Comparison of ENCODE assay signal across 20 cellular contexts in the genomic region with DNA sequence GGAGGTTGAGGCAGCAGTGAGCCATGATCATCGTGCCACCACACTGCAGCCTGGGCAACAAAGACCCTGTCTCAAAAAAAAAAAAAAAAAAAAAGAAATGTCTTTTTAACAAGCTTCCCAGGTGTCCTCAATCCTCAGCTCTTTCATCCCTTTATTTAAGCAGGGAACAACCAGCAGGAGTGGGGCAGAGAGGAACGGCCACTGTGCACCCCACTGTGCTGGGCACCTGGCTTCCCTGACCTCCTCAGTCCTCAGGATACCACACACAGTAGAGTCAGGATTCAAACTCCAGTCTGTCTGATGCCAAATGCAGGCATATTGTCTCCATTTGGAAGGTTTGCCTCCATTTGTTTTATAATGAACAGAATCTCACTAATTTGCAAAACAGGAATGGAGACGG. TPM values are rescaled to one million over a fixed set of nuclear protein-coding genes. Genes with fewer than 3 reads are reported as not detected.
DNase-seq lines count a peak whose midpoint lies in the region; ATAC-seq and TF ChIP-seq lines count a peak whose summit lies in the region.
"Had no signal": no experiment of that assay in that cellular context is flagged by ENCODE, and none has a peak within 500 bp of the region (broad histone marks: within the 10 kb centered on the region; RNA-seq: fewer than 3 reads in every experiment).

No MANE protein-coding gene starts in this region.

- POLR2A ChIA-PET in activated CD8-positive, alpha-beta T cell treated with anti-CD3 and anti-CD28 coated beads, Interleukin-2, amount 10 ng/mL, durations not matched to agents 7 days and 5 days (lab: Charles Lee) = no interaction called here
- POLR2A ChIA-PET in activated CD8-positive, alpha-beta T cell treated with anti-CD3 and anti-CD28 coated beads for 36 hours (lab: Charles Lee) = interaction anchor here (0.6 to 2.2 kb wide), 5 partner anchors 9 to 424 kb away, joined by 3 to 6 read pairs (median 6); partner anchors contain the start of gene STX12

- ATAC-seq in activated CD8-positive, alpha-beta T cell treated with anti-CD3 and anti-CD28 coated beads, Interleukin-2, amount 10 ng/mL, durations not matched to agents 7 days and 5 days = no peak
- no peak for ATAC-seq in activated CD8-positive, alpha-beta T cell treated with anti-CD3 and anti-CD28 coated beads for 36 hours
- ATAC-seq in central memory CD8-positive, alpha-beta T cell (replicated peaks; ENCODE audit: extremely low read depth, poor library complexity, severe bottlenecking) = no peak
- ATAC-seq: T-helper 17 cell had no signal

- no peak for TF ChIP-seq CTCF in activated CD8-positive, alpha-beta T cell treated with anti-CD3 and anti-CD28 coated beads for 36 hours (IDR thresholded peaks at IDR 0.05)

- CTCF ChIA-PET in activated CD8-positive, alpha-beta T cell treated with anti-CD3 and anti-CD28 coated beads, Interleukin-2, amount 10 ng/mL, durations not matched to agents 7 days and 5 days (lab: Charles Lee) = interaction anchor here (3.0 kb wide), 1 partner anchor 105 kb away, joined by 12 read pairs; no protein-coding TSS in a partner anchor
- CTCF ChIA-PET in activated CD8-positive, alpha-beta T cell treated with anti-CD3 and anti-CD28 coated beads for 36 hours (lab: Charles Lee) = interaction anchor here (0.7 to 1.7 kb wide), 3 partner anchors 24 to 209 kb away, joined by 3 to 6 read pairs (median 5); no protein-coding TSS in a partner anchor

- peaks cover 10% of the 10 kb centered on the region for H3K9me3 Mint-ChIP-seq in activated CD8-positive, alpha-beta T cell treated with anti-CD3 and anti-CD28 coated beads, Interleukin-2, amount 10 ng/mL, durations not matched to agents 7 days and 5 days (ENCODE audit: insufficient read depth)
- H3K9me3 Mint-ChIP-seq in activated CD8-positive, alpha-beta T cell treated with anti-CD3 and anti-CD28 coated beads for 36 hours = peaks cover 11% of the 10 kb centered on the region
- H3K9me3 Mint-ChIP-seq in central memory CD8-positive, alpha-beta T cell = peaks cover 5% of the 10 kb centered on the region
- H3K9me3 Mint-ChIP-seq: brain had no signal

- intact Hi-C loops in activated CD8-positive, alpha-beta T cell treated with anti-CD3 and anti-CD28 coated beads for 36 hours (cut with micrococcal nuclease) = no loop called here

- peaks cover 45% of the 10 kb centered on the region for H3K36me3 Mint-ChIP-seq in activated CD8-positive, alpha-beta T cell treated with anti-CD3 and anti-CD28 coated beads, Interleukin-2, amount 10 ng/mL, durations not matched to agents 7 days and 5 days (ENCODE audit: low read depth)
- H3K36me3 Mint-ChIP-seq in activated CD8-positive, alpha-beta T cell treated with anti-CD3 and anti-CD28 coated beads for 36 hours (ENCODE audit: low read depth) = peaks cover 51% of the 10 kb centered on the region
- H3K36me3 Mint-ChIP-seq in central memory CD8-positive, alpha-beta T cell (ENCODE audit: insufficient read depth) = peaks cover 28% of the 10 kb centered on the region

- peak overlapping the region; percentile 54 for H3K27ac Mint-ChIP-seq in activated CD8-positive, alpha-beta T cell treated with anti-CD3 and anti-CD28 coated beads, Interleukin-2, amount 10 ng/mL, durations not matched to agents 7 days and 5 days
- no peak overlapping the region for H3K27ac Mint-ChIP-seq in activated CD8-positive, alpha-beta T cell treated with anti-CD3 and anti-CD28 coated beads for 36 hours
- no peak overlapping the region for H3K27ac Mint-ChIP-seq in central memory CD8-positive, alpha-beta T cell (ENCODE audit: low read depth)
- H3K27ac Mint-ChIP-seq: activated T-cell treated with anti-CD3 and anti-CD28 coated beads, Interleukin-2, amount 50 U/mL, for 24 hours; CD4-positive, alpha-beta T cell; T-helper 17 cell had no signal

- no peaks in the 10 kb centered on the region for H3K27me3 Mint-ChIP-seq in activated CD8-positive, alpha-beta T cell treated with anti-CD3 and anti-CD28 coated beads, Interleukin-2, amount 10 ng/mL, durations not matched to agents 7 days and 5 days (ENCODE audit: low read depth)
- no peaks in the 10 kb centered on the region for H3K27me3 Mint-ChIP-seq in activated CD8-positive, alpha-beta T cell treated with anti-CD3 and anti-CD28 coated beads for 36 hours
- H3K27me3 Mint-ChIP-seq in central memory CD8-positive, alpha-beta T cell = no peaks in the 10 kb centered on the region
- H3K27me3 Mint-ChIP-seq: activated T-cell treated with anti-CD3 and anti-CD28 coated beads, Interleukin-2, amount 50 U/mL, for 24 hours; CD4-positive, alpha-beta T cell; T-helper 17 cell had no signal

- DNase-seq in activated CD8-positive, alpha-beta T cell treated with anti-CD3 and anti-CD28 coated beads, Interleukin-2, amount 10 ng/mL, durations not matched to agents 7 days and 5 days = no peak
- DNase-seq in activated CD8-positive, alpha-beta T cell treated with anti-CD3 and anti-CD28 coated beads for 36 hours = no peak
- DNase-seq in central memory CD8-positive, alpha-beta T cell (ENCODE audit: low spot score in 2 of 2) = no peak
- peak; percentile 23 for DNase-seq in islet precursor cell
- peak; percentile 14 for DNase-seq in stimulated activated CD8-positive, alpha-beta memory T cell treated with anti-CD3 and anti-CD28 coated beads, Interleukin-4, amount 100 ng/mL, for 48 hours
- DNase-seq in NCI-H1092 (lab: John Stamatoyannopoulos, UW) = no peak
- no peak for DNase-seq in DMS114 treated with DMSO at 0.1 percent for 48 hours (lab: John Stamatoyannopoulos, UW; ENCODE audit: unreplicated experiment)
- no peak for DNase-seq in NCI-H526 (lab: John Stamatoyannopoulos, UW)
- DNase-seq: 8988T; activated CD4-positive, alpha-beta T cell treated with anti-CD3 and anti-CD28 coated beads for 1 hour; activated gamma-delta T cell treated with Interleukin-2 at 50 U/mL for 16 hours; activated T-cell treated with anti-CD3 and anti-CD28 coated beads, Interleukin-2, amount 50 U/mL, for 24 hours; CD4-positive, alpha-beta T cell; GOT3; NCI-H2081 treated with DMSO at 0.1 percent for 48 hours; NCI-H345; NCI-H748 treated with DMSO at 0.1 percent for 48 hours; SK-N-SH; T-helper 17 cell had no signal

- H3K4me3 Mint-ChIP-seq in activated CD8-positive, alpha-beta T cell treated with anti-CD3 and anti-CD28 coated beads, Interleukin-2, amount 10 ng/mL, durations not matched to agents 7 days and 5 days = no peak overlapping the region
- no peak overlapping the region for H3K4me3 Mint-ChIP-seq in activated CD8-positive, alpha-beta T cell treated with anti-CD3 and anti-CD28 coated beads for 36 hours
- peak overlapping the region; percentile 22 for H3K4me3 Mint-ChIP-seq in central memory CD8-positive, alpha-beta T cell
- H3K4me3 Mint-ChIP-seq: activated T-cell treated with anti-CD3 and anti-CD28 coated beads, Interleukin-2, amount 50 U/mL, for 24 hours; brain; CD4-positive, alpha-beta T cell; T-helper 17 cell had no signal

- peaks cover 55% of the 10 kb centered on the region for H3K4me1 Mint-ChIP-seq in activated CD8-positive, alpha-beta T cell treated with anti-CD3 and anti-CD28 coated beads, Interleukin-2, amount 10 ng/mL, durations not matched to agents 7 days and 5 days (ENCODE audit: low read depth)
- peaks cover 42% of the 10 kb centered on the region for H3K4me1 Mint-ChIP-seq in activated CD8-positive, alpha-beta T cell treated with anti-CD3 and anti-CD28 coated beads for 36 hours (ENCODE audit: low read depth)
- H3K4me1 Mint-ChIP-seq in central memory CD8-positive, alpha-beta T cell = peaks cover 51% of the 10 kb centered on the region

RNA-seq across cellular contexts. Expression of gene PTAFR, which starts 19.8 kb away (rescaled TPM):
- under 1 TPM; 0.47 to 0.50 TPM for total RNA-seq in activated CD8-positive, alpha-beta T cell treated with anti-CD3 and anti-CD28 coated beads, Interleukin-2, amount 10 ng/mL, durations not matched to agents 7 days and 5 days
- under 1 TPM; 0.16 to 0.25 TPM for total RNA-seq in activated CD8-positive, alpha-beta T cell treated with anti-CD3 and anti-CD28 coated beads for 36 hours

RNA-seq across cellular contexts. Expression of gene DNAJC8, which starts 36.5 kb away (rescaled TPM):
- total RNA-seq in activated CD8-positive, alpha-beta T cell treated with anti-CD3 and anti-CD28 coated beads, Interleukin-2, amount 10 ng/mL, durations not matched to agents 7 days and 5 days = 100 to 1,000 TPM; 121 to 124 TPM
- total RNA-seq in activated CD8-positive, alpha-beta T cell treated with anti-CD3 and anti-CD28 coated beads for 36 hours = 100 to 1,000 TPM; 103 to 105 TPM

RNA-seq across cellular contexts. Expression of gene ATP5IF1, which starts 39.6 kb away (rescaled TPM):
- total RNA-seq in activated CD8-positive, alpha-beta T cell treated with anti-CD3 and anti-CD28 coated beads, Interleukin-2, amount 10 ng/mL, durations not matched to agents 7 days and 5 days = 100 to 1,000 TPM; 204 to 222 TPM
- total RNA-seq in activated CD8-positive, alpha-beta T cell treated with anti-CD3 and anti-CD28 coated beads for 36 hours = 100 to 1,000 TPM; 169 to 170 TPM

Comparison
In these comparisons a context has a peak if more than half of its experiments do, and no peak if none do; other contexts are left out.
1. DNase-seq: peak in islet precursor cell (single experiment) and stimulated activated CD8-positive, alpha-beta memory T cell treated with anti-CD3 and anti-CD28 coated beads, Interleukin-4, amount 100 ng/mL, for 48 hours (single experiment); none in activated CD8-positive, alpha-beta T cell treated with anti-CD3 and anti-CD28 coated beads, Interleukin-2, amount 10 ng/mL, durations not matched to agents 7 days and 5 days (single experiment), activated CD8-positive, alpha-beta T cell treated with anti-CD3 and anti-CD28 coated beads for 36 hours (single experiment), central memory CD8-positive, alpha-beta T cell (0 of 2), NCI-H1092 (single experiment), DMS114 treated with DMSO at 0.1 percent for 48 hours (single experiment) and NCI-H526 (0 of 2).